ENCODE assay signal across 9 cellular contexts in genomic region chr11:17479284-17480214, GRCh38. TPM values are rescaled to one million over a fixed set of nuclear protein-coding genes. Genes with fewer than 3 reads are reported as not detected.
DNase-seq lines count a peak whose midpoint lies in the region; ATAC-seq and TF ChIP-seq lines count a peak whose summit lies in the region.
"Had no signal": no experiment of that assay in that cellular context is flagged by ENCODE, and none has a peak within 500 bp of the region (broad histone marks: within the 10 kb centered on the region; RNA-seq: fewer than 3 reads in every experiment).

No MANE protein-coding gene starts in this region.

- H3K36me3 Mint-ChIP-seq in T-cell (no peaks in the 10 kb centered on the region), chondrocyte (ENCODE audit: low read depth) (no peaks in the 10 kb centered on the region)
- H3K36me3 Mint-ChIP-seq in naive thymus-derived CD8-positive, alpha-beta T cell, result no peaks in the 10 kb centered on the region

- H3K4me1 ChIP-seq in HAP-1, result peaks cover 8% of the 10 kb centered on the region

- CTCF ChIA-PET in T-cell (lab: Charles Lee), result no interaction called here

- no peak for ATAC-seq in HG03045 (IDR thresholded peaks at IDR 0.05; ENCODE audit: unreplicated experiment)
- no peak for ATAC-seq in T-cell (replicated peaks in 1 of 4)
- ATAC-seq in naive thymus-derived CD8-positive, alpha-beta T cell, result no peak

- H3K4me1 Mint-ChIP-seq in T-cell, result peaks cover 4 to 10% (median 10%) of the 10 kb centered on the region in 3 donors
- peaks cover 0 to 9% (median 3%) of the 10 kb centered on the region in 4 donors for H3K4me1 Mint-ChIP-seq in naive thymus-derived CD8-positive, alpha-beta T cell
- peaks cover 9% of the 10 kb centered on the region for H3K4me1 Mint-ChIP-seq in chondrocyte (ENCODE audit: low read depth)

- TF ChIP-seq CTCF in fibroblast of villous mesenchyme (IDR thresholded peaks at IDR 0.05; ENCODE audit: insufficient read depth, low read depth, low read length) (no peak), chondrocyte (IDR thresholded peaks at IDR 0.05) (no peak)

- peaks cover 17% of the 10 kb centered on the region; the same call in 1 of the 2 replicates for H3K27me3 ChIP-seq in HAP-1 (ENCODE audit: low read depth)

- H3K4me3 Mint-ChIP-seq in T-cell (no peak overlapping the region), chondrocyte (ENCODE audit: unreplicated experiment) (no peak overlapping the region)
- peak overlapping the region in 1 of 10 donors; percentile 30 for H3K4me3 Mint-ChIP-seq in naive thymus-derived CD8-positive, alpha-beta T cell

- H3K9me3 Mint-ChIP-seq in T-cell, result peaks cover 7 to 8% (median 7%) of the 10 kb centered on the region in 3 donors
- H3K9me3 Mint-ChIP-seq in naive thymus-derived CD8-positive, alpha-beta T cell, result peaks cover 0 to 9% (median 2%) of the 10 kb centered on the region in 9 donors
- peaks cover 5% of the 10 kb centered on the region for H3K9me3 Mint-ChIP-seq in chondrocyte (ENCODE audit: low read depth)

- H3K27ac Mint-ChIP-seq in T-cell, result no peak overlapping the region
- no peak overlapping the region for H3K27ac Mint-ChIP-seq in naive thymus-derived CD8-positive, alpha-beta T cell
- no peak overlapping the region for H3K27ac Mint-ChIP-seq in chondrocyte (ENCODE audit: unreplicated experiment)

- POLR2A ChIA-PET in T-cell (lab: Charles Lee), result no interaction called here
- POLR2A ChIA-PET in naive thymus-derived CD8-positive, alpha-beta T cell (lab: Charles Lee), result no interaction called here

- DNase-seq in HAP-1 (ENCODE audit: low spot score in 2 of 2) (peak; percentile 60 to 89), NCI-H69 (lab: John Stamatoyannopoulos, UW) (peak; percentile 78), fibroblast of villous mesenchyme (ENCODE audit: low read depth) (peak; percentile 27), pons (ENCODE audit: low spot score) (peak; percentile 38), T-cell (no peak), chondrocyte (ENCODE audit: low spot score) (no peak)
- no peak for DNase-seq in naive thymus-derived CD8-positive, alpha-beta T cell

- H3K36me3 ChIP-seq in HAP-1 (replicated peaks), result no peaks in the 10 kb centered on the region

- H3K27me3 Mint-ChIP-seq in T-cell, result peaks cover 31 to 41% of the 10 kb centered on the region in 2 donors
- H3K27me3 Mint-ChIP-seq in naive thymus-derived CD8-positive, alpha-beta T cell, result peaks cover 22 to 55% (median 34%) of the 10 kb centered on the region in 5 donors
- H3K27me3 Mint-ChIP-seq in chondrocyte (ENCODE audit: low read depth), result peaks cover 62% of the 10 kb centered on the region

- H3K9me3 ChIP-seq in HAP-1, result no peaks in the 10 kb centered on the region

- H3K4me3 ChIP-seq in HAP-1 (no peak overlapping the region), fibroblast of villous mesenchyme (ENCODE audit: low read depth, low read length) (no peak overlapping the region)

- in situ Hi-C loops in HAP-1 (cut with MboI; ENCODE audit: low sequenced_read_pairs), result loop anchor here (5.0 kb wide), 1 partner anchor 87 kb away; no protein-coding TSS in a partner anchor

RNA-seq across cellular contexts. Expression of gene ABCC8, which starts 2.9 kb away (rescaled TPM):
- total RNA-seq in fibroblast of villous mesenchyme (not detected in 2 replicates), T-cell (not detected), chondrocyte (not detected in 3 replicates)
- not detected for total RNA-seq in naive thymus-derived CD8-positive, alpha-beta T cell
- polyA plus RNA-seq in naive thymus-derived CD8-positive, alpha-beta T cell, result not detected
- total RNA-seq: T-helper 1 cell treated with Interleukin-12 subunit alpha and Interleukin-12 subunit beta and Interleukin-4 antibody, amounts not matched to agents 30 ng/mL and 1 ng/mL, for 36 hours had no signal

Comparison
In these comparisons a context has a peak if more than half of its experiments do, and no peak if none do; other contexts are left out.
1. DNase-seq: peak in HAP-1 (2 of 2), NCI-H69 (single experiment), fibroblast of villous mesenchyme (single experiment) and pons (single experiment); none in T-cell (0 of 34), naive thymus-derived CD8-positive, alpha-beta T cell (0 of 10) and chondrocyte (single experiment).